In genomic region chr19:45862564-45863334, GRCh38 we compare ENCODE assay signal across 1 cellular context.
TF ChIP-seq lines count a peak whose summit lies in the region.

SYMPK (minus strand) TSS chr19:45863147; CDS start chr19:45854495, 8,652 bp downstream.

TF ChIP-seq in GM23338, 12 proteins besides CTCF, POLR2A, EP300 and RAD21:
- peak; percentile 100 for TF ChIP-seq ETS1 (IDR thresholded peaks at IDR 0.05)
- no peak for TF ChIP-seq ZNF114 (CRISPR knock-in tag; IDR thresholded peaks at IDR 0.05)
- no peak for TF ChIP-seq ZNF462 (CRISPR knock-in tag; IDR thresholded peaks at IDR 0.05)
- TF ChIP-seq STAT1 (IDR thresholded peaks at IDR 0.05; ENCODE audit: unreplicated experiment): no peak
- TF ChIP-seq ZNF331 (CRISPR knock-in tag; IDR thresholded peaks at IDR 0.05; ENCODE audit: low read depth): no peak
- peak; percentile 67 for TF ChIP-seq POLR2AphosphoS5 (IDR thresholded peaks at IDR 0.05; ENCODE audit: low read depth)
- TF ChIP-seq JUNB (IDR thresholded peaks at IDR 0.05; ENCODE audit: unreplicated experiment): no peak
- no peak for TF ChIP-seq REST (IDR thresholded peaks at IDR 0.05; ENCODE audit: unreplicated experiment)
- TF ChIP-seq CREB1 (CRISPR knock-in tag; IDR thresholded peaks at IDR 0.05; ENCODE audit: low read depth): peak; percentile 82
